Comparison of ENCODE assay signal across 22 cellular contexts in genomic region chr10:60185426-60185825, GRCh38.
A peak's percentile ranks its signal among the peaks of the same experiment; 100 is the strongest.
DNase-seq lines count a peak whose midpoint lies in the region; ATAC-seq, FAIRE-seq and TF ChIP-seq lines count a peak whose summit lies in the region.
"Had no signal": no experiment of that assay in that cellular context is flagged by ENCODE, and none has a peak within 500 bp of the region (broad histone marks: within the 10 kb centered on the region; RNA-seq: fewer than 3 reads in every experiment).

No MANE protein-coding gene starts in this region.

- ATAC-seq in A549 (no peak), omental fat pad (ENCODE audit: low FRiP score) (peak; percentile 51), HG03039 (IDR thresholded peaks at IDR 0.05; ENCODE audit: unreplicated experiment) (no peak)
- ATAC-seq: activated CD8-positive, alpha-beta T cell treated with anti-CD3 and anti-CD28 coated beads, Interleukin-2, amount 10 ng/mL, durations not matched to agents 7 days and 5 days; heart left ventricle; stimulated activated naive CD8-positive, alpha-beta T cell treated with anti-CD3 and anti-CD28 coated beads, Interleukin-15, Interleukin-2, amounts not matched to agents 100 U/mL and 50 U/mL, for 24 hours had no signal

- DNase-seq in A549 (ENCODE audit: low read depth in 1 of 2, low spot score in 1 of 2) = no peak
- peak; percentile 11 for DNase-seq in MM.1S
- peak; percentile 24 for DNase-seq in bronchial epithelial cell (ENCODE audit: low read depth)
- DNase-seq in omental fat pad (ENCODE audit: low spot score) = no peak
- no peak for DNase-seq in cerebellum (ENCODE audit: low spot score)
- DNase-seq in stimulated activated CD4-positive, alpha-beta T cell treated with anti-CD3 and anti-CD28 coated beads, Interleukin-12 subunit alpha, Interleukin-12 subunit beta, amount 100 ng/mL, for 4 hours = no peak
- no peak for DNase-seq in mucosa of gallbladder (ENCODE audit: low spot score)
- DNase-seq: activated CD8-positive, alpha-beta T cell treated with anti-CD3 and anti-CD28 coated beads, Interleukin-2, amount 10 ng/mL, durations not matched to agents 7 days and 5 days; activated effector memory CD4-positive, alpha-beta T cell treated with Interleukin-2 at 50 U/mL for 16 hours; activated naive CD8-positive, alpha-beta T cell treated with anti-CD3 and anti-CD28 coated beads, Interleukin-2, amount 10 ng/mL, durations not matched to agents 7 days and 5 days; DMS153; foreskin fibroblast; H9; heart left ventricle; NCI-H1092 treated with DMSO at 0.1 percent for 48 hours; NCI-H2029 treated with DMSO at 0.1 percent for 48 hours; stimulated activated naive CD8-positive, alpha-beta T cell treated with anti-CD3 and anti-CD28 coated beads, Interleukin-15, Interleukin-2, amounts not matched to agents 100 U/mL and 50 U/mL, for 24 hours had no signal

- H3K4me1 ChIP-seq in A549 (peaks cover 27% of the 10 kb centered on the region), MM.1S (ENCODE audit: low read length) (no peaks in the 10 kb centered on the region)
- H3K4me1 ChIP-seq: neural progenitor cell had no signal

- POLR2A ChIA-PET in A549 (lab: Yijun Ruan, JAX) = no interaction called here

- CTCF ChIA-PET in A549 (lab: Yijun Ruan, JAX) = no interaction called here

- TF ChIP-seq EP300 in A549 (IDR thresholded peaks at IDR 0.05) = no peak

- H3K36me3 ChIP-seq in MM.1S (replicated peaks; ENCODE audit: insufficient read depth, low read length) (no peaks in the 10 kb centered on the region), bronchial epithelial cell (ENCODE audit: control insufficient read depth, insufficient read depth, low read length) (no peaks in the 10 kb centered on the region)
- H3K36me3 ChIP-seq: neural progenitor cell, thoracic aorta had no signal

- TF ChIP-seq POLR2A in A549 (IDR thresholded peaks at IDR 0.05; ENCODE audit: low read length) = no peak

- no peaks in the 10 kb centered on the region for H3F3A ChIP-seq in MM.1S (ENCODE audit: insufficient read depth, low read length)

- H3K9ac ChIP-seq in MM.1S (ENCODE audit: low read length) = no peak overlapping the region
- H3K9ac ChIP-seq: neural progenitor cell had no signal

- no peaks in the 10 kb centered on the region for H3K79me2 ChIP-seq in MM.1S (ENCODE audit: low read length)

- H3K9me2 ChIP-seq in MM.1S (replicated peaks; ENCODE audit: insufficient read depth, low read length) = no peaks in the 10 kb centered on the region

- peaks cover 2% of the 10 kb centered on the region; the same call in 1 of the 3 replicates for H3K9me3 ChIP-seq in A549
- no peaks in the 10 kb centered on the region for H3K9me3 ChIP-seq in MM.1S (replicated peaks; ENCODE audit: insufficient read depth, low read length)
- H3K9me3 ChIP-seq: thoracic aorta had no signal

- no peaks in the 10 kb centered on the region for H4K20me1 ChIP-seq in MM.1S (ENCODE audit: insufficient read depth, low read length)

- H3K27me3 ChIP-seq in MM.1S (replicated peaks; ENCODE audit: insufficient read depth, low read length) = no peaks in the 10 kb centered on the region
- no peaks in the 10 kb centered on the region for H3K27me3 ChIP-seq in bronchial epithelial cell (ENCODE audit: control insufficient read depth, insufficient read depth, low read length)
- H3K27me3 ChIP-seq: heart left ventricle, neural progenitor cell had no signal

- H3K4me3 ChIP-seq in A549 = no peak overlapping the region
- no peak overlapping the region for H3K4me3 ChIP-seq in MM.1S (ENCODE audit: low read length)
- H3K4me3 ChIP-seq in bronchial epithelial cell (ENCODE audit: low read depth, low read length) = no peak overlapping the region
- H3K4me3 ChIP-seq: heart left ventricle, neural progenitor cell, SK-N-MC, thoracic aorta had no signal

- H3K4me2 ChIP-seq in A549 (peak overlapping the region; percentile 71; the same call in 2 of the 3 replicates), MM.1S (ENCODE audit: low read depth, low read length) (no peak overlapping the region)
- H3K4me2 ChIP-seq: neural progenitor cell had no signal

- FAIRE-seq in A549 (lab: Jason Lieb, UNC) = no peak
- FAIRE-seq in bronchial epithelial cell (lab: Jason Lieb, UNC) = no peak
- FAIRE-seq: TTC549 had no signal

- H3K27ac ChIP-seq in A549 = no peak overlapping the region
- H3K27ac ChIP-seq in MM.1S (ENCODE audit: low read length) = no peak overlapping the region
- H3K27ac ChIP-seq: neural progenitor cell, SK-N-MC, thoracic aorta had no signal

- TF ChIP-seq RAD21 in A549 (conservative IDR thresholded peaks at IDR 0.05 in 1 of 2, IDR thresholded peaks at IDR 0.05 in 1 of 2) = no peak

- TF ChIP-seq CTCF in A549 (IDR thresholded peaks at IDR 0.05) = no peak
- TF ChIP-seq CTCF in MM.1S (IDR thresholded peaks at IDR 0.05; ENCODE audit: low read length) = no peak
- TF ChIP-seq CTCF in bronchial epithelial cell (IDR thresholded peaks at IDR 0.05; ENCODE audit: insufficient read depth, low read length, severe bottlenecking) = no peak
- no peak for TF ChIP-seq CTCF in omental fat pad (IDR thresholded peaks at IDR 0.05)

- 34% methylated on average over 1 of the region's 1 CpG for WGBS in A549 (ENCODE audit: missing lambda C conversion rate)

- no peak overlapping the region for H2AFZ ChIP-seq in MM.1S (ENCODE audit: low read length)

TF ChIP-seq in A549, 52 proteins besides CTCF, POLR2A, EP300 and RAD21:
- TF ChIP-seq, protein P1, sequence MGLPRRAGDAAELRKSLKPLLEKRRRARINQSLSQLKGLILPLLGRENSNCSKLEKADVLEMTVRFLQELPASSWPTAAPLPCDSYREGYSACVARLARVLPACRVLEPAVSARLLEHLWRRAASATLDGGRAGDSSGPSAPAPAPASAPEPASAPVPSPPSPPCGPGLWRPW (IDR thresholded peaks at IDR 0.05) = no peak
- TF ChIP-seq PHF8 (IDR thresholded peaks at IDR 0.05; ENCODE audit: borderline replicate concordance, low read depth) (no peak), KDM5A (IDR thresholded peaks at IDR 0.05) (no peak), BHLHE40 (IDR thresholded peaks at IDR 0.05; ENCODE audit: low read depth, low read length) (no peak), MAZ (IDR thresholded peaks at IDR 0.05; ENCODE audit: borderline replicate concordance, low read depth, low read length) (no peak), FOSL2 (IDR thresholded peaks at IDR 0.05) (no peak), FOSL2 (CRISPR knock-in tag; IDR thresholded peaks at IDR 0.05) (no peak), SREBF2 (IDR thresholded peaks at IDR 0.05) (no peak), SMC3 (IDR thresholded peaks at IDR 0.05) (no peak), JUNB (IDR thresholded peaks at IDR 0.05) (no peak)

Comparison
In these comparisons a context has a peak if more than half of its experiments do, and no peak if none do; other contexts are left out.
1. DNase-seq: peak in MM.1S (single experiment) and bronchial epithelial cell (single experiment); none in A549 (0 of 2), omental fat pad (single experiment), cerebellum (single experiment), stimulated activated CD4-positive, alpha-beta T cell treated with anti-CD3 and anti-CD28 coated beads, Interleukin-12 subunit alpha, Interleukin-12 subunit beta, amount 100 ng/mL, for 4 hours (single experiment) and mucosa of gallbladder (single experiment).